ENCODE assay signal across 8 cellular contexts in the genomic region with DNA sequence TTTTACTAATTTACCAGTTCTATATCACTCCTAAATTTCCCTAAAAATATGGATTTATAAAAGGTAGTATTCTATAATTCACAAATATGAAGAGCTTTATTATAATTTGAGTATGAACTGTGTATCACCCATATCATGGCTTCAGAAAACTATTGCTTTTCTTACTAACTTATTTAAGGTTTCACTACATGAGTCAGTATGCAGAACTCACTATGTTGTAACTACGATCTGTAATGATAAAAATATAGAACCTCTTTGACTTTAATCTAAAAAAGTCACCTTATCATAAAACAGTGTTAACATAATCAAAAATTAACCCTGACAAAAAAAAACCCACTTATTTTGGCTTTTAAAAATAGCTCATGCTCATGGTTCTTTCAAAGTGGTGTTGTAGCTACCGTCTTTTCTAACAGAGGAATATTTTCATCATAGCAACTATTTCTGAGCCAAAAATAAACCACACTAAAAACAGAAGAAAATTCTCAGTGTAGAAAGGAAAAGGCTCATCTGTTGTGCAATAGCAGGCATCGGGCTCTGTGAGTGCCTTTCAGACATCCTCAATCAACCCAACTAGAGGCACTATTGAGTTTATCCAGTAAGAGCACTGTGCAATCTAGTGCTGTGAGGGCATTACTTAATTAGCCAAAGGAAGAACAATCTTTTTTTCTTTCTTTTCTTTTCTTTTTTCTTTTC. TPM values are rescaled to one million over a fixed set of nuclear protein-coding genes. Genes with fewer than 3 reads are reported as not detected.
DNase-seq lines count a peak whose midpoint lies in the region; ATAC-seq and TF ChIP-seq lines count a peak whose summit lies in the region.
"Had no signal": no experiment of that assay in that cellular context is flagged by ENCODE, and none has a peak within 500 bp of the region (broad histone marks: within the 10 kb centered on the region; RNA-seq: fewer than 3 reads in every experiment).

No MANE protein-coding gene starts in this region.

- no peaks in the 10 kb centered on the region for H3K36me3 ChIP-seq in adrenal gland (replicated peaks in 1 of 2)

- no peaks in the 10 kb centered on the region for H3K27me3 ChIP-seq in adrenal gland

- WGBS in adrenal gland, 4 donors = 7 to 26% (median 18%) methylated on average over 3 of the region's 3 CpGs

- no peaks in the 10 kb centered on the region for H3K4me1 ChIP-seq in adrenal gland (replicated peaks in 1 of 2)

- no peak overlapping the region for H3K27ac ChIP-seq in adrenal gland
- H3K27ac ChIP-seq: skin epidermis had no signal

- no peaks in the 10 kb centered on the region for H3K9me3 ChIP-seq in adrenal gland (replicated peaks in 1 of 3)

- DNase-seq in GDM1 (lab: John Stamatoyannopoulos, UW) (peak; percentile 63), adrenal gland (peak in 6 of 7 donors; percentile 13 to 58 (median 40)), mucosa of gallbladder (ENCODE audit: low spot score) (peak; percentile 18), NCI-H69 (lab: John Stamatoyannopoulos, UW) (no peak), GM10266 (ENCODE audit: extremely low spot score) (no peak)
- DNase-seq in Jurkat, Clone E6-1 (ENCODE audit: low read depth, low spot score) = peak; percentile 23

- intact Hi-C loops in adrenal gland (cut with DNase I) = no loop called here

- TF ChIP-seq CTCF in adrenal gland (IDR thresholded peaks at IDR 0.05) (no peak), GM10266 (IDR thresholded peaks at IDR 0.05; ENCODE audit: control insufficient read depth, insufficient read depth, low read depth, missing control alignments) (no peak)

- ATAC-seq in GM18909 (IDR thresholded peaks at IDR 0.05; ENCODE audit: poor library complexity, unreplicated experiment) = no peak

- no peak for TF ChIP-seq POLR2A in adrenal gland (IDR thresholded peaks at IDR 0.05)

- H3K4me3 ChIP-seq in Jurkat, Clone E6-1 (ENCODE audit: low read length) = no peak overlapping the region
- H3K4me3 ChIP-seq in adrenal gland = no peak overlapping the region
- H3K4me3 ChIP-seq: skin epidermis had no signal

RNA-seq across cellular contexts. Expression of gene ITGAM, which starts 42.1 kb away (rescaled TPM):
- polyA plus RNA-seq in Jurkat, Clone E6-1 (2012; ENCODE audit: insufficient read depth, insufficient read length) = not detected
- 10 to 100 TPM in 7 of 8 donors, 1 to 10 TPM in 1; 5.6 to 35.4 (median 21.8) TPM for total RNA-seq in adrenal gland
- polyA plus RNA-seq in adrenal gland = 10 to 100 TPM in 1 of 3 donors, 1 to 10 TPM in 2; 4.8 to 12.5 (median 5.1) TPM
- 14.9 TPM for total RNA-seq in mucosa of gallbladder

RNA-seq across cellular contexts. Expression of gene ITGAX, which starts 53.1 kb away (rescaled TPM):
- polyA plus RNA-seq in Jurkat, Clone E6-1 (2012; ENCODE audit: insufficient read depth, insufficient read length) = not detected
- total RNA-seq in adrenal gland (1 to 10 TPM; 1.4 to 8.1 (median 2.9) TPM), mucosa of gallbladder (16.1 TPM)
- 10 to 100 TPM in 1 of 3 donors, 1 to 10 TPM in 2; 1.7 to 84.9 (median 3.7) TPM for polyA plus RNA-seq in adrenal gland

Comparison
In these comparisons a context has a peak if more than half of its experiments do, and no peak if none do; other contexts are left out.
1. DNase-seq: peak in GDM1 (single experiment), Jurkat, Clone E6-1 (single experiment), adrenal gland (6 of 7) and mucosa of gallbladder (single experiment); none in NCI-H69 (single experiment) and GM10266 (single experiment).